In the genomic region with DNA sequence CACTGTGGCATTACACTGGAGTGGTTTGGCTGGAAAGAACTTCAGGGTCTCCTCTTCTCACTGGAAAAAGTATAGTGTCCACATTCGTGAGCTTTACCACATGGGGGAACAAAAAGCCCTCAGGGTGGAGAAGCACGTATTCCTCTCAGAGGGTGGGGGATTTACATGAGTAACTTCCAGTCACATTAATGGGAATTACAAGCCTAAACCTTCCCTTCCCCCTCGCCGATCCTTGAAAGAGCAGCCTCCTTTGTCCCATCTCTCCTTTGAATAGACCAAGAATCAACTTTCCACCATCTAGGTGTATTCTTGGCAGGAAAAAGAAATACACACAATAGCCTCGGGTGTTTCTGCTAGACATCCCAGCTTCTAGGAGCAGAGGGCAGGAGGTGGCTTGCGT, we compare ENCODE assay signal across 1 cellular context.
TF ChIP-seq lines count a peak whose summit lies in the region.

No MANE protein-coding gene starts in this region.

TF ChIP-seq in H1, 55 proteins besides CTCF, POLR2A, EP300 and RAD21 (continued from another document):
- TF ChIP-seq CBX8 (IDR thresholded peaks at IDR 0.05; ENCODE audit: borderline replicate concordance, low read depth, low read length) (no peak), RNF2 (IDR thresholded peaks at IDR 0.05; ENCODE audit: borderline replicate concordance, low read depth, low read length, missing control alignments, poor library complexity, severe bottlenecking) (no peak), FOSL1 (IDR thresholded peaks at IDR 0.05; ENCODE audit: insufficient read depth, low read depth, low read length) (no peak), NANOG (IDR thresholded peaks at IDR 0.05; ENCODE audit: insufficient read depth, low read depth, low read length, poor library complexity, severe bottlenecking) (no peak), PHF8 (conservative IDR thresholded peaks at IDR 0.05; ENCODE audit: low read depth, low read length) (no peak), CREB1 (IDR thresholded peaks at IDR 0.05) (no peak), POU5F1 (IDR thresholded peaks at IDR 0.05; ENCODE audit: low read depth, low read length) (no peak), SAP30 (IDR thresholded peaks at IDR 0.05; ENCODE audit: insufficient read depth, insufficient replicate concordance, low read length) (no peak), HDAC6 (IDR thresholded peaks at IDR 0.05; ENCODE audit: low read depth, low read length) (no peak)
- TF ChIP-seq, protein P1, sequence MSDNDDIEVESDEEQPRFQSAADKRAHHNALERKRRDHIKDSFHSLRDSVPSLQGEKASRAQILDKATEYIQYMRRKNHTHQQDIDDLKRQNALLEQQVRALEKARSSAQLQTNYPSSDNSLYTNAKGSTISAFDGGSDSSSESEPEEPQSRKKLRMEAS (IDR thresholded peaks at IDR 0.05), result no peak
